7 cellular contexts compared by ENCODE assay signal in genomic region chr19:2239173-2239572, GRCh38.
A peak's percentile ranks its signal among the peaks of the same experiment; 100 is the strongest.
DNase-seq lines count a peak whose midpoint lies in the region; ATAC-seq and TF ChIP-seq lines count a peak whose summit lies in the region.
"Had no signal": no experiment of that assay in that cellular context is flagged by ENCODE, and none has a peak within 500 bp of the region (broad histone marks: within the 10 kb centered on the region; RNA-seq: fewer than 3 reads in every experiment).

No MANE protein-coding gene starts in this region.

- ATAC-seq in GM18867 (IDR thresholded peaks at IDR 0.05; ENCODE audit: unreplicated experiment): no peak

- POLR2A ChIA-PET in AG04449 (lab: Yijun Ruan, JAX): interaction anchor here (0.7 kb wide), 1 partner anchor 88 kb away, joined by 3 read pairs; the partner anchor contains the start of gene AP3D1

- H3F3A ChIP-seq in Loucy (ENCODE audit: low read depth): peaks cover 3% of the 10 kb centered on the region; the same call in 1 of the 2 replicates

- no peak overlapping the region for H2AFZ ChIP-seq in Loucy (ENCODE audit: low read length)

- H3K79me2 ChIP-seq in Loucy (ENCODE audit: insufficient read depth, low read length): peaks cover 94% of the 10 kb centered on the region

- CTCF ChIA-PET in AG04449 (lab: Yijun Ruan, JAX): interaction anchor here (0.7 to 3.2 kb wide), 14 partner anchors 9 to 397 kb away, joined by 3 to 24 read pairs (median 6); partner anchors contain the start of gene AMH

- peaks cover 52% of the 10 kb centered on the region for H3K4me1 ChIP-seq in Loucy (ENCODE audit: insufficient read depth, low read length, poor library complexity, severe bottlenecking)

- peak overlapping the region; percentile 86 for H3K9ac ChIP-seq in Loucy (ENCODE audit: low read depth, low read length, poor library complexity, severe bottlenecking)

- H3K9me3 ChIP-seq in Loucy (ENCODE audit: insufficient read depth, low read depth, low read length): no peaks in the 10 kb centered on the region

- peaks cover 20% of the 10 kb centered on the region; the same call in 1 of the 2 replicates for H3K36me3 ChIP-seq in Loucy (ENCODE audit: insufficient read depth, low read length)

- H3K9me2 ChIP-seq in Loucy (replicated peaks; ENCODE audit: low read depth, low read length): no peaks in the 10 kb centered on the region

- H3K4me2 ChIP-seq in Loucy (ENCODE audit: low read depth, low read length, poor library complexity, severe bottlenecking): peak overlapping the region; percentile 100

- TF ChIP-seq CTCF in AG04449 (IDR thresholded peaks at IDR 0.05; ENCODE audit: insufficient read depth, low read length, missing control alignments): no peak
- no peak for TF ChIP-seq CTCF in Loucy (conservative IDR thresholded peaks at IDR 0.05; ENCODE audit: low read length)
- TF ChIP-seq CTCF in fibroblast of mammary gland (conservative IDR thresholded peaks at IDR 0.05; ENCODE audit: control insufficient read depth, insufficient read depth, low read depth, low read length): no peak

- H4K20me1 ChIP-seq in Loucy (ENCODE audit: insufficient read depth, low read length, poor library complexity, severe bottlenecking): peaks cover 87% of the 10 kb centered on the region

- DNase-seq in AG04449 (ENCODE audit: low read depth, low spot score) (no peak), fibroblast of mammary gland (ENCODE audit: low read depth) (no peak), activated gamma-delta T cell treated with Interleukin-2 at 50 U/mL for 16 hours (no peak), DMS53 treated with DMSO at 0.1 percent for 48 hours (lab: John Stamatoyannopoulos, UW; ENCODE audit: unreplicated experiment) (no peak)
- DNase-seq: activated effector memory CD4-positive, alpha-beta T cell treated with Interleukin-2 at 50 U/mL for 16 hours had no signal

- H3K4me3 ChIP-seq in AG04449 (ENCODE audit: low read depth, low read length): peak overlapping the region; percentile 53
- peak overlapping the region; percentile 93 for H3K4me3 ChIP-seq in Loucy (ENCODE audit: low read length, poor library complexity, severe bottlenecking)
- peak overlapping the region; percentile 45 for H3K4me3 ChIP-seq in fibroblast of mammary gland (ENCODE audit: control insufficient read depth, low read depth, low read length)

- H3K27me3 ChIP-seq in Loucy (ENCODE audit: insufficient read depth, low read length, poor library complexity, severe bottlenecking): no peaks in the 10 kb centered on the region
